ENCODE assay signal across 26 cellular contexts in genomic region chr12:127445583-127445982, GRCh38.
"Had no signal": no experiment of that assay in that cellular context is flagged by ENCODE, and none has a peak within 500 bp of the region (broad histone marks: within the 10 kb centered on the region; RNA-seq: fewer than 3 reads in every experiment).

No MANE protein-coding gene starts in this region.

- H3K27me3 Mint-ChIP-seq: activated B cell treated with CpG ODN at 0.5 μM for 24 hours; activated CD4-positive, alpha-beta memory T cell treated with anti-CD3 and anti-CD28 coated beads, Interleukin-2, amount 10 ng/mL, durations not matched to agents 7 days and 5 days; activated naive CD8-positive, alpha-beta T cell treated with anti-CD3 and anti-CD28 coated beads, Interleukin-2, amount 10 ng/mL, durations not matched to agents 7 days and 5 days; central memory CD8-positive, alpha-beta T cell; T-cell had no signal

- DNase-seq: activated B cell treated with CpG ODN at 0.5 μM for 24 hours; activated CD4-positive, alpha-beta memory T cell treated with anti-CD3 and anti-CD28 coated beads, Interleukin-2, amount 10 ng/mL, durations not matched to agents 7 days and 5 days; activated CD4-positive, alpha-beta T cell treated with anti-CD3 and anti-CD28 coated beads, Interleukin-2, amount 50 U/mL, for 1 hour; activated naive CD4-positive, alpha-beta T cell treated with anti-CD3 and anti-CD28 coated beads, Interleukin-2, amount 50 U/mL, for 16 hours; activated naive CD8-positive, alpha-beta T cell treated with anti-CD3 and anti-CD28 coated beads, Interleukin-2, amount 10 ng/mL, durations not matched to agents 7 days and 5 days; activated T-cell treated with anti-CD3 and anti-CD28 coated beads for 4 hours; aorta; Kasumi-1; KBM-7; NCI-H1092; NCI-H1930; NCI-H2171; NCI-H2227 treated with DMSO at 0.1 percent for 48 hours; NCI-H446 treated with DMSO at 0.1 percent for 48 hours; NCI-H524 treated with DMSO at 0.1 percent for 48 hours; NCI-H748 treated with DMSO at 0.1 percent for 48 hours; RPMI8226; T-cell; T-helper 2 cell; T1000 had no signal

- FAIRE-seq: TTC549 had no signal

- ATAC-seq: Panc1, Right ventricle myocardium inferior, T-cell had no signal

- H3K27ac Mint-ChIP-seq: activated B cell treated with CpG ODN at 0.5 μM for 24 hours; activated CD4-positive, alpha-beta memory T cell treated with anti-CD3 and anti-CD28 coated beads, Interleukin-2, amount 10 ng/mL, durations not matched to agents 7 days and 5 days; activated naive CD8-positive, alpha-beta T cell treated with anti-CD3 and anti-CD28 coated beads, Interleukin-2, amount 10 ng/mL, durations not matched to agents 7 days and 5 days; T-cell had no signal

- H3K36me3 Mint-ChIP-seq: activated naive CD8-positive, alpha-beta T cell treated with anti-CD3 and anti-CD28 coated beads, Interleukin-2, amount 10 ng/mL, durations not matched to agents 7 days and 5 days; brain; T-cell had no signal

- H3K4me1 Mint-ChIP-seq: activated B cell treated with CpG ODN at 0.5 μM for 24 hours; activated CD4-positive, alpha-beta memory T cell treated with anti-CD3 and anti-CD28 coated beads, Interleukin-2, amount 10 ng/mL, durations not matched to agents 7 days and 5 days; activated naive CD8-positive, alpha-beta T cell treated with anti-CD3 and anti-CD28 coated beads, Interleukin-2, amount 10 ng/mL, durations not matched to agents 7 days and 5 days; central memory CD8-positive, alpha-beta T cell; T-cell had no signal

- H3K27ac ChIP-seq: SK-N-MC had no signal

- H3K4me3 ChIP-seq: SK-N-MC had no signal

- H3K4me3 Mint-ChIP-seq: activated B cell treated with CpG ODN at 0.5 μM for 24 hours; activated CD4-positive, alpha-beta memory T cell treated with anti-CD3 and anti-CD28 coated beads, Interleukin-2, amount 10 ng/mL, durations not matched to agents 7 days and 5 days; activated naive CD8-positive, alpha-beta T cell treated with anti-CD3 and anti-CD28 coated beads, Interleukin-2, amount 10 ng/mL, durations not matched to agents 7 days and 5 days; brain; central memory CD8-positive, alpha-beta T cell; T-cell had no signal
